1 cellular context compared by ENCODE assay signal in the genomic region with DNA sequence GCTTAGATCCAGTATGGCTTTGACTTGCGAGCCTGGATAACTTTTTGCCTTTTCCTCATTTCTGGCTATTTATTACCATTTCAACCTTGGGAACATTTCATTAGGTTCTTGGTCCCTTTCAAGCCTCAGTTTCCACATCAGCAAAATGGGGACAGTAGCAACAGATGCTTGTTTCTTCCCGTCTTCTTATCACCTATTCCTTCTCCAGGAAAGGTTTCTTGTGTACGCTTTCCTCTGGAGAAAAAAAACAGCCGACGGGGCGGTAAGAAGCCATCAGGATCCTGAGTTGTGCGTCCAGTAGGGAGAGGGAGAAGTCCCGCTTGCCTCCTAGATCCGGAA.
TF ChIP-seq lines count a peak whose summit lies in the region.

No MANE protein-coding gene starts in this region.

TF ChIP-seq in K562, 482 proteins besides CTCF, POLR2A, EP300 and RAD21 (continued from another document and continues in another):
- no peak for TF ChIP-seq PBX2 (CRISPR knock-in tag; IDR thresholded peaks at IDR 0.05; ENCODE audit: low read depth)
- no peak for TF ChIP-seq PBX2 (tag; conservative IDR thresholded peaks at IDR 0.05; ENCODE audit: low read depth)
- TF ChIP-seq, protein P1, sequence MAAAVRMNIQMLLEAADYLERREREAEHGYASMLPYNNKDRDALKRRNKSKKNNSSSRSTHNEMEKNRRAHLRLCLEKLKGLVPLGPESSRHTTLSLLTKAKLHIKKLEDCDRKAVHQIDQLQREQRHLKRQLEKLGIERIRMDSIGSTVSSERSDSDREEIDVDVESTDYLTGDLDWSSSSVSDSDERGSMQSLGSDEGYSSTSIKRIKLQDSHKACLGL (CRISPR knock-in tag; IDR thresholded peaks at IDR 0.05; ENCODE audit: borderline replicate concordance, poor library complexity, severe bottlenecking) = no peak
- no peak for TF ChIP-seq RUNX1 (IDR thresholded peaks at IDR 0.05; ENCODE audit: low read depth)
- no peak for TF ChIP-seq HDAC8 (tag; IDR thresholded peaks at IDR 0.05)
- no peak for TF ChIP-seq BRD9 (IDR thresholded peaks at IDR 0.05; ENCODE audit: low read depth, partially characterized antibody)
- no peak for TF ChIP-seq HDAC6 (IDR thresholded peaks at IDR 0.05; ENCODE audit: low read depth, low read length)
- TF ChIP-seq ELF1 (tag; IDR thresholded peaks at IDR 0.05) = no peak
- TF ChIP-seq, protein P2, sequence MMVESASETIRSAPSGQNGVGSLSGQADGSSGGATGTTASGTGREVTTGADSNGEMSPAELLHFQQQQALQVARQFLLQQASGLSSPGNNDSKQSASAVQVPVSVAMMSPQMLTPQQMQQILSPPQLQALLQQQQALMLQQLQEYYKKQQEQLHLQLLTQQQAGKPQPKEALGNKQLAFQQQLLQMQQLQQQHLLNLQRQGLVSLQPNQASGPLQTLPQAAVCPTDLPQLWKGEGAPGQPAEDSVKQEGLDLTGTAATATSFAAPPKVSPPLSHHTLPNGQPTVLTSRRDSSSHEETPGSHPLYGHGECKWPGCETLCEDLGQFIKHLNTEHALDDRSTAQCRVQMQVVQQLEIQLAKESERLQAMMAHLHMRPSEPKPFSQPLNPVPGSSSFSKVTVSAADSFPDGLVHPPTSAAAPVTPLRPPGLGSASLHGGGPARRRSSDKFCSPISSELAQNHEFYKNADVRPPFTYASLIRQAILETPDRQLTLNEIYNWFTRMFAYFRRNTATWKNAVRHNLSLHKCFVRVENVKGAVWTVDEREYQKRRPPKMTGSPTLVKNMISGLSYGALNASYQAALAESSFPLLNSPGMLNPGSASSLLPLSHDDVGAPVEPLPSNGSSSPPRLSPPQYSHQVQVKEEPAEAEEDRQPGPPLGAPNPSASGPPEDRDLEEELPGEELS (CRISPR knock-in tag; IDR thresholded peaks at IDR 0.05; ENCODE audit: borderline replicate concordance) = no peak
- TF ChIP-seq, protein P3, sequence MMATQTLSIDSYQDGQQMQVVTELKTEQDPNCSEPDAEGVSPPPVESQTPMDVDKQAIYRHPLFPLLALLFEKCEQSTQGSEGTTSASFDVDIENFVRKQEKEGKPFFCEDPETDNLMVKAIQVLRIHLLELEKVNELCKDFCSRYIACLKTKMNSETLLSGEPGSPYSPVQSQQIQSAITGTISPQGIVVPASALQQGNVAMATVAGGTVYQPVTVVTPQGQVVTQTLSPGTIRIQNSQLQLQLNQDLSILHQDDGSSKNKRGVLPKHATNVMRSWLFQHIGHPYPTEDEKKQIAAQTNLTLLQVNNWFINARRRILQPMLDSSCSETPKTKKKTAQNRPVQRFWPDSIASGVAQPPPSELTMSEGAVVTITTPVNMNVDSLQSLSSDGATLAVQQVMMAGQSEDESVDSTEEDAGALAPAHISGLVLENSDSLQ (IDR thresholded peaks at IDR 0.05) = no peak
- no peak for TF ChIP-seq MTA1 (IDR thresholded peaks at IDR 0.05; ENCODE audit: borderline replicate concordance)
- peak; percentile 29; the same call in 1 of the 2 replicates for TF ChIP-seq POLR2H (tag; IDR thresholded peaks at IDR 0.05; ENCODE audit: low read depth)
- TF ChIP-seq, protein P4, sequence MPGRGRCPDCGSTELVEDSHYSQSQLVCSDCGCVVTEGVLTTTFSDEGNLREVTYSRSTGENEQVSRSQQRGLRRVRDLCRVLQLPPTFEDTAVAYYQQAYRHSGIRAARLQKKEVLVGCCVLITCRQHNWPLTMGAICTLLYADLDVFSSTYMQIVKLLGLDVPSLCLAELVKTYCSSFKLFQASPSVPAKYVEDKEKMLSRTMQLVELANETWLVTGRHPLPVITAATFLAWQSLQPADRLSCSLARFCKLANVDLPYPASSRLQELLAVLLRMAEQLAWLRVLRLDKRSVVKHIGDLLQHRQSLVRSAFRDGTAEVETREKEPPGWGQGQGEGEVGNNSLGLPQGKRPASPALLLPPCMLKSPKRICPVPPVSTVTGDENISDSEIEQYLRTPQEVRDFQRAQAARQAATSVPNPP (IDR thresholded peaks at IDR 0.05; ENCODE audit: borderline replicate concordance, insufficient read depth, insufficient read length) = no peak
- TF ChIP-seq, protein P5, sequence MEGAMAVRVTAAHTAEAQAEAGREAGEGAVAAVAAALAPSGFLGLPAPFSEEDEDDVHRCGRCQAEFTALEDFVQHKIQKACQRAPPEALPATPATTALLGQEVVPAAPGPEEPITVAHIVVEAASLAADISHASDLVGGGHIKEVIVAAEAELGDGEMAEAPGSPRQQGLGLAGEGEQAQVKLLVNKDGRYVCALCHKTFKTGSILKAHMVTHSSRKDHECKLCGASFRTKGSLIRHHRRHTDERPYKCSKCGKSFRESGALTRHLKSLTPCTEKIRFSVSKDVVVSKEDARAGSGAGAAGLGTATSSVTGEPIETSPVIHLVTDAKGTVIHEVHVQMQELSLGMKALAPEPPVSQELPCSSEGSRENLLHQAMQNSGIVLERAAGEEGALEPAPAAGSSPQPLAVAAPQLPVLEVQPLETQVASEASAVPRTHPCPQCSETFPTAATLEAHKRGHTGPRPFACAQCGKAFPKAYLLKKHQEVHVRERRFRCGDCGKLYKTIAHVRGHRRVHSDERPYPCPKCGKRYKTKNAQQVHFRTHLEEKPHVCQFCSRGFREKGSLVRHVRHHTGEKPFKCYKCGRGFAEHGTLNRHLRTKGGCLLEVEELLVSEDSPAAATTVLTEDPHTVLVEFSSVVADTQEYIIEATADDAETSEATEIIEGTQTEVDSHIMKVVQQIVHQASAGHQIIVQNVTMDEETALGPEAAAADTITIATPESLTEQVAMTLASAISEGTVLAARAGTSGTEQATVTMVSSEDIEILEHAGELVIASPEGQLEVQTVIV (CRISPR knock-in tag; IDR thresholded peaks at IDR 0.05; ENCODE audit: borderline replicate concordance) = no peak
- TF ChIP-seq SRSF1 (IDR thresholded peaks at IDR 0.05; ENCODE audit: low read depth, low read length) = no peak
- no peak for TF ChIP-seq CBX3 (IDR thresholded peaks at IDR 0.05; ENCODE audit: borderline replicate concordance in 1 of 2, low read length in 2 of 2)
- TF ChIP-seq REST (CRISPR knock-in tag; IDR thresholded peaks at IDR 0.05; ENCODE audit: low read depth) = no peak
- no peak for TF ChIP-seq ERF (CRISPR knock-in tag; IDR thresholded peaks at IDR 0.05)
- TF ChIP-seq, protein P6, sequence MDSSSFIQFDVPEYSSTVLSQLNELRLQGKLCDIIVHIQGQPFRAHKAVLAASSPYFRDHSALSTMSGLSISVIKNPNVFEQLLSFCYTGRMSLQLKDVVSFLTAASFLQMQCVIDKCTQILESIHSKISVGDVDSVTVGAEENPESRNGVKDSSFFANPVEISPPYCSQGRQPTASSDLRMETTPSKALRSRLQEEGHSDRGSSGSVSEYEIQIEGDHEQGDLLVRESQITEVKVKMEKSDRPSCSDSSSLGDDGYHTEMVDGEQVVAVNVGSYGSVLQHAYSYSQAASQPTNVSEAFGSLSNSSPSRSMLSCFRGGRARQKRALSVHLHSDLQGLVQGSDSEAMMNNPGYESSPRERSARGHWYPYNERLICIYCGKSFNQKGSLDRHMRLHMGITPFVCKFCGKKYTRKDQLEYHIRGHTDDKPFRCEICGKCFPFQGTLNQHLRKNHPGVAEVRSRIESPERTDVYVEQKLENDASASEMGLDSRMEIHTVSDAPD (CRISPR knock-in tag; IDR thresholded peaks at IDR 0.05) = no peak
- no peak for TF ChIP-seq ZNF408 (CRISPR knock-in tag; IDR thresholded peaks at IDR 0.05; ENCODE audit: low read depth)
- TF ChIP-seq CCNT2 (IDR thresholded peaks at IDR 0.05; ENCODE audit: borderline replicate concordance, extremely low read depth, insufficient read length, low read depth, low read length) = no peak
- no peak for TF ChIP-seq NCOA6 (IDR thresholded peaks at IDR 0.05)
- TF ChIP-seq TRIM24 (IDR thresholded peaks at IDR 0.05) = no peak
- no peak for TF ChIP-seq SMC3 (conservative IDR thresholded peaks at IDR 0.05; ENCODE audit: insufficient read depth, low read depth, low read length)
- TF ChIP-seq, protein P7, sequence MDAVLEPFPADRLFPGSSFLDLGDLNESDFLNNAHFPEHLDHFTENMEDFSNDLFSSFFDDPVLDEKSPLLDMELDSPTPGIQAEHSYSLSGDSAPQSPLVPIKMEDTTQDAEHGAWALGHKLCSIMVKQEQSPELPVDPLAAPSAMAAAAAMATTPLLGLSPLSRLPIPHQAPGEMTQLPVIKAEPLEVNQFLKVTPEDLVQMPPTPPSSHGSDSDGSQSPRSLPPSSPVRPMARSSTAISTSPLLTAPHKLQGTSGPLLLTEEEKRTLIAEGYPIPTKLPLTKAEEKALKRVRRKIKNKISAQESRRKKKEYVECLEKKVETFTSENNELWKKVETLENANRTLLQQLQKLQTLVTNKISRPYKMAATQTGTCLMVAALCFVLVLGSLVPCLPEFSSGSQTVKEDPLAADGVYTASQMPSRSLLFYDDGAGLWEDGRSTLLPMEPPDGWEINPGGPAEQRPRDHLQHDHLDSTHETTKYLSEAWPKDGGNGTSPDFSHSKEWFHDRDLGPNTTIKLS (IDR thresholded peaks at IDR 0.05; ENCODE audit: borderline replicate concordance, low read depth) = no peak
- TF ChIP-seq MEF2D (tag; conservative IDR thresholded peaks at IDR 0.05; ENCODE audit: low read depth) = 0 out of 2 replicates have a peak, but pooled peaks have one; percentile 52
- TF ChIP-seq CBX1 (IDR thresholded peaks at IDR 0.05; ENCODE audit: low read depth) = 0 out of 2 replicates have a peak, but pooled peaks have one; percentile 20
- TF ChIP-seq ZNF766 (CRISPR knock-in tag; conservative IDR thresholded peaks at IDR 0.05) = peak; percentile 87; the same call in 1 of the 2 replicates
- TF ChIP-seq BCOR (IDR thresholded peaks at IDR 0.05) = peak; percentile 77
- no peak for TF ChIP-seq ZBTB8A (IDR thresholded peaks at IDR 0.05; ENCODE audit: partially characterized antibody)
- TF ChIP-seq TRIM28 (IDR thresholded peaks at IDR 0.05) = no peak
- no peak for TF ChIP-seq CHD4 (IDR thresholded peaks at IDR 0.05; ENCODE audit: insufficient read depth, insufficient replicate concordance, low read depth, low read length, poor library complexity, severe bottlenecking)
- TF ChIP-seq SMARCC2 (IDR thresholded peaks at IDR 0.05; ENCODE audit: low read depth) = no peak
- no peak for TF ChIP-seq FOXK2 (conservative IDR thresholded peaks at IDR 0.05 in 1 of 2, IDR thresholded peaks at IDR 0.05 in 1 of 2; ENCODE audit: low read depth in 2 of 2)
- TF ChIP-seq KAT7 (CRISPR knock-in tag; IDR thresholded peaks at IDR 0.05; ENCODE audit: borderline replicate concordance) = no peak
- TF ChIP-seq THRAP3 (IDR thresholded peaks at IDR 0.05; ENCODE audit: borderline replicate concordance) = no peak
- no peak for TF ChIP-seq CEBPZ (IDR thresholded peaks at IDR 0.05; ENCODE audit: borderline replicate concordance, low read depth, low read length)
- TF ChIP-seq ZNF668 (CRISPR knock-in tag; IDR thresholded peaks at IDR 0.05) = no peak
- TF ChIP-seq KDM1A (IDR thresholded peaks at IDR 0.05) = peak in 1 of 2 experiments; percentile 25; a peak in 2 of 4 replicates
